ENCODE assay signal across 6 cellular contexts in the genomic region with DNA sequence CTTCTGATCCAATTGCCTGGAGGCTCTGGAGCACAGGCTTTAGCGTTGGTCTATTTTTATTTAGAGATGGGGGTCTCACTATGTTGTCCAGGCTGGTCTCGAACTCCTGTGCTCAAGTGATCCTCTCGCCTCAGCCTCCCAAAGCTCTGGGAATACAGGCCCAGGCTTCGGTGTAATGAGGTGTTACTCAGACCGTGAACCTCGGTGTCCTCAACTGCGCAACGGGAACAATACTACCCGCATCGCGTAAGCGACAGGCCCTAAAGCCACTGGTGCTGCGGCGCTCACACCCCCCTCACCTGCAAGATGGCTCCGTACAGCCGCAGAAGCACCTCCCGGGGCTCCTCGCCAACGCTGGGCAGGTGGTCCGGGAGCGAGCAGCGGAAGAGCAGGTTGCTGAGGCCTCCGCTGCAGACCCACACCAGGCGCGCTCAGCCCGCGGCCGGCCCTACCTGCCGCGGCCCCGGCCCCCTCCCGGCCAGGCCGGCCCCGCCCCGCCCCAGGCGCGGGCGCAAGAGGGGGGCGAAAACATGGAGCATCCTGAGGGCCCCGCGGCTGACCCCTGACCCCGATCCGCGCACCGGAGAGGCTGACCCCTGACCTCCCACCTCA. TPM values are rescaled to one million over a fixed set of nuclear protein-coding genes. Genes with fewer than 3 reads are reported as not detected.
DNase-seq lines count a peak whose midpoint lies in the region; TF ChIP-seq lines count a peak whose summit lies in the region.

No MANE protein-coding gene starts in this region.

- peaks cover 11% of the 10 kb centered on the region for H3K4me1 ChIP-seq in ES-I3 (ENCODE audit: insufficient read depth, low read length)

- peaks cover 18% of the 10 kb centered on the region for H3K4me1 Mint-ChIP-seq in brain
- H3K4me1 Mint-ChIP-seq in nephron progenitor cell: peaks cover 32% of the 10 kb centered on the region

- H3K27me3 Mint-ChIP-seq in brain: peaks cover 4% of the 10 kb centered on the region
- H3K27me3 Mint-ChIP-seq in nephron progenitor cell (ENCODE audit: low read depth, poor library complexity): peaks cover under 1% of the 10 kb centered on the region

- TF ChIP-seq CTCF in brain (conservative IDR thresholded peaks at IDR 0.05) (no peak), nephron progenitor cell (IDR thresholded peaks at IDR 0.05) (no peak), GM20000 (IDR thresholded peaks at IDR 0.05; ENCODE audit: extremely low read depth, missing control alignments) (no peak)

- peak overlapping the region; percentile 99 for H3K9ac ChIP-seq in ES-I3 (ENCODE audit: low read depth, low read length)

- H3K27ac Mint-ChIP-seq in brain: peak overlapping the region; percentile 90 to 98 (median 93)
- H3K27ac Mint-ChIP-seq in nephron progenitor cell: no peak overlapping the region

- H3K36me3 ChIP-seq in ES-I3 (ENCODE audit: insufficient read depth, low read length): no peaks in the 10 kb centered on the region
- peaks cover 40% of the 10 kb centered on the region for H3K36me3 ChIP-seq in KOPT-K1 (ENCODE audit: insufficient read depth, low read length)

- H3K9me3 ChIP-seq in ES-I3 (ENCODE audit: control insufficient read depth, insufficient read depth, low read length): no peaks in the 10 kb centered on the region
- H3K9me3 ChIP-seq in KOPT-K1 (ENCODE audit: insufficient read depth, low read length, poor library complexity, severe bottlenecking): no peaks in the 10 kb centered on the region

- DNase-seq in nephron progenitor cell (no peak), GM20000 (ENCODE audit: low spot score) (no peak), SHP77 treated with DMSO at 0.1 percent for 48 hours (lab: John Stamatoyannopoulos, UW) (no peak)

- H3K27ac ChIP-seq in KOPT-K1 (ENCODE audit: low read depth, low read length, poor library complexity, severe bottlenecking): peak overlapping the region; percentile 95

- H3K36me3 Mint-ChIP-seq in brain: no peaks in the 10 kb centered on the region
- H3K36me3 Mint-ChIP-seq in nephron progenitor cell (ENCODE audit: low read depth): peaks cover 5% of the 10 kb centered on the region

- H3K4me3 Mint-ChIP-seq in brain (peak overlapping the region; percentile 87 to 93 (median 90)), nephron progenitor cell (peak overlapping the region; percentile 92)

- H3K9me3 Mint-ChIP-seq in brain (no peaks in the 10 kb centered on the region), nephron progenitor cell (no peaks in the 10 kb centered on the region)

RNA-seq across cellular contexts. Expression of a gene that starts 0.6 kb away (rescaled TPM):
- polyA plus RNA-seq in brain (ENCODE audit: insufficient read depth, low read depth, low replicate concordance): 11.8 TPM

RNA-seq across cellular contexts. Expression of a gene that starts 3.8 kb away (rescaled TPM):
- polyA plus RNA-seq in brain (ENCODE audit: insufficient read depth, low read depth, low replicate concordance): 6.1 TPM

RNA-seq across cellular contexts. Expression of a gene that starts 18.5 kb away (rescaled TPM):
- 95.4 TPM for polyA plus RNA-seq in brain (ENCODE audit: insufficient read depth, low read depth, low replicate concordance)

RNA-seq across cellular contexts. Expression of a gene that starts 19.3 kb away (rescaled TPM):
- 2.9 TPM for polyA plus RNA-seq in brain (ENCODE audit: insufficient read depth, low read depth, low replicate concordance)

RNA-seq across cellular contexts. Expression of a gene that starts 36.4 kb away (rescaled TPM):
- not detected for polyA plus RNA-seq in brain (ENCODE audit: insufficient read depth, low read depth, low replicate concordance)
